17 cellular contexts compared by ENCODE assay signal in the genomic region with DNA sequence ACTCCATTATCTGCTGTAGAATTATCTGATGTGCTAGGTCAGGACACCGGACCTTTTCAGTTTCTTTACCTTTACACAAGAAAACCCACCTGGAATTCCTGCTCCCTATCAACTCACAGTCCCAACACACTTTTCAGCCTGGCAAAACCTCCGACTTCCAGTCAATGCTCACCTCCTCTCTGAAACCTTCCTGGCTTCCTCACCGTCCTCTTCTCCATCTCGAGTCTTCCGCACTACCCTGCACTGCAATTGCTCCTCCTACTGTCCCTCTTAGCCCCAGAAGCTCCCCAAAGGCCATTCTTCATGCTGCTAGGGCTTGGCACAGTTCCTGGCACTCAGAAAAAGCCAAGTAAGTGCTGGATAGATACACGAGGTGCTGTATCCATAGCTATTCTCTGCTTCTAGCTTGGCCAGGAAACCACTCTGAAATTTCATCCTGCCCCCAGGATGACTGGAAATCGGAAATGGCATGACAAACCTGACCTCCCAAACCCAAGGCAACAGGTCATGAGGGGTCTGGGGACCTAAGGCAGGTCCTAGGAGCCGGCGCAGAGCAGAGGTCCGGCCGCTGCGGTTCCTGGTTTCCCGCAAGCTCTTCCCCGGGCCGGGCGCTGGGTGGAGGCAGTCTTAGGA. TPM values are rescaled to one million over a fixed set of nuclear protein-coding genes. Genes with fewer than 3 reads are reported as not detected.
DNase-seq lines count a peak whose midpoint lies in the region; ATAC-seq, FAIRE-seq and TF ChIP-seq lines count a peak whose summit lies in the region.
"Had no signal": no experiment of that assay in that cellular context is flagged by ENCODE, and none has a peak within 500 bp of the region (broad histone marks: within the 10 kb centered on the region; RNA-seq: fewer than 3 reads in every experiment).

No MANE protein-coding gene starts in this region.

- WGBS in HepG2 (ENCODE audit: low lambda C conversion rate), result 4% methylated on average over 6 of the region's 16 CpGs
- 24% methylated on average over 7 of the region's 16 CpGs for WGBS in right lobe of liver (ENCODE audit: insufficient coverage, low coverage, low lambda C conversion rate, missing lambda C conversion rate)
- 9 to 10% methylated on average over 15 to 16 of the region's 16 CpGs for WGBS in mesodermal cell (ENCODE audit: insufficient coverage in 2 of 2), 2 experiments

- in situ Hi-C loops in HepG2 (cut with HindIII; ENCODE audit: extremely low pct_ligation_motif_present, low pct_unique_long_range_greater_than_20kb), result no loop called here

- H3K27ac ChIP-seq in HepG2 (ENCODE audit: extremely low read length, insufficient read depth, low read length) (peak overlapping the region; percentile 41), right lobe of liver (no peak overlapping the region), mesodermal cell (ENCODE audit: low read depth, low read length, severe bottlenecking) (no peak overlapping the region)
- H3K27ac ChIP-seq: epithelial cell of prostate, skin epidermis, uterus had no signal

- ATAC-seq in HepG2 (peak; percentile 15), right lobe of liver (no peak), GM21528 (IDR thresholded peaks at IDR 0.05; ENCODE audit: low FRiP score, unreplicated experiment) (no peak)
- ATAC-seq: naive thymus-derived CD4-positive, alpha-beta T cell; SK-N-SH treated with all-trans-retinoic acid at 6 μM for 48 hours had no signal

- peak; percentile 9; the same call in 1 of the 2 replicates for TF ChIP-seq CTCF in HepG2 (CRISPR knock-in tag; IDR thresholded peaks at IDR 0.05)
- no peak for TF ChIP-seq CTCF in right lobe of liver (IDR thresholded peaks at IDR 0.05)
- no peak for TF ChIP-seq CTCF in bronchial epithelial cell (IDR thresholded peaks at IDR 0.05; ENCODE audit: insufficient read depth, low read length, severe bottlenecking)

- intact Hi-C loops in HepG2 (cut with micrococcal nuclease; ENCODE audit: unreplicated experiment), result no loop called here
- intact Hi-C loops in right lobe of liver (cut with DNase I), result no loop called here

- BruUV-seq in HepG2 (replicated peaks; lab: Mats Ljungman, UMichigan), result TSS peak; percentile 45

- TF ChIP-seq POLR2A in HepG2 (IDR thresholded peaks at IDR 0.05; ENCODE audit: insufficient read depth in 1 of 2, low read depth in 2 of 2, low read length in 2 of 2) (no peak), right lobe of liver (IDR thresholded peaks at IDR 0.05) (no peak)

- DNase-seq in HepG2 (ENCODE audit: low spot score), result no peak
- no peak for DNase-seq in right lobe of liver
- DNase-seq in bronchial epithelial cell (ENCODE audit: low read depth), result no peak
- DNase-seq in dermis blood vessel endothelial cell, result no peak
- no peak for DNase-seq in T-helper 9 cell
- DNase-seq in DMS79 (lab: John Stamatoyannopoulos, UW), result no peak
- DNase-seq: activated CD4-positive, alpha-beta T cell treated with anti-CD3 and anti-CD28 coated beads for 1 hour; aorta; uterus had no signal

- no peak for TF ChIP-seq RAD21 in HepG2 (CRISPR knock-in tag; IDR thresholded peaks at IDR 0.05)

- peak overlapping the region; percentile 77 for H3K9ac ChIP-seq in HepG2 (ENCODE audit: insufficient read depth, low read depth, low read length)

- peaks cover 27% of the 10 kb centered on the region for H3K79me2 ChIP-seq in HepG2 (ENCODE audit: insufficient read depth, low read length)

- no peaks in the 10 kb centered on the region; a peak in 1 of 5 replicates for H3K27me3 ChIP-seq in HepG2 (ENCODE audit: control insufficient read depth in 1 of 2, insufficient read depth in 2 of 2, low read length in 2 of 2)
- peaks cover 0 to 48% of the 10 kb centered on the region in 2 donors for H3K27me3 ChIP-seq in right lobe of liver
- peaks cover 27% of the 10 kb centered on the region for H3K27me3 ChIP-seq in bronchial epithelial cell (ENCODE audit: control insufficient read depth, insufficient read depth, low read length)

- peak overlapping the region; percentile 49 for H2AFZ ChIP-seq in HepG2 (ENCODE audit: low read length)

- H3K36me3 ChIP-seq in HepG2 (replicated peaks in 1 of 2; ENCODE audit: control insufficient read depth in 1 of 2, insufficient read depth in 2 of 2, low read length in 2 of 2) (no peaks in the 10 kb centered on the region), right lobe of liver (no peaks in the 10 kb centered on the region), bronchial epithelial cell (ENCODE audit: control insufficient read depth, insufficient read depth, low read length) (no peaks in the 10 kb centered on the region), mesodermal cell (ENCODE audit: control insufficient read depth, insufficient read depth, low read length) (no peaks in the 10 kb centered on the region)
- H3K36me3 ChIP-seq: uterus had no signal

- H3K4me3 ChIP-seq in HepG2 (replicated peaks in 1 of 3; ENCODE audit: insufficient read depth in 1 of 3, low read depth in 2 of 3, low read length in 3 of 3) (peak overlapping the region; percentile 77 to 90 (median 90)), right lobe of liver (peak overlapping the region in 1 of 3 donors; percentile 27), bronchial epithelial cell (ENCODE audit: low read depth, low read length) (no peak overlapping the region), mesodermal cell (ENCODE audit: extremely low read depth, insufficient read depth, low read length, poor library complexity, severe bottlenecking) (peak overlapping the region; percentile 51)
- H3K4me3 ChIP-seq: uterus had no signal

- no peaks in the 10 kb centered on the region; the same call in 1 of the 2 replicates for H4K20me1 ChIP-seq in HepG2 (ENCODE audit: insufficient read depth, low read length)

- CTCF ChIA-PET in HepG2 (lab: Yijun Ruan, JAX; ENCODE audit: low intra/inter-chr PET ratio, low total read pairs), result no interaction called here

- peak overlapping the region; percentile 92 for H3K4me2 ChIP-seq in HepG2 (ENCODE audit: low read depth, low read length)

- H3K4me1 ChIP-seq in HepG2 (ENCODE audit: insufficient read depth, low read length), result peaks cover 54% of the 10 kb centered on the region
- H3K4me1 ChIP-seq in right lobe of liver, result peaks cover 0 to 6% (median 0%) of the 10 kb centered on the region in 4 donors
- H3K4me1 ChIP-seq in mesodermal cell (ENCODE audit: control insufficient read depth, insufficient read depth, low read length, poor library complexity, severe bottlenecking), result peaks cover 7% of the 10 kb centered on the region
- H3K4me1 ChIP-seq: uterus had no signal

- FAIRE-seq in HepG2 (lab: Jason Lieb, UNC) (no peak), bronchial epithelial cell (lab: Jason Lieb, UNC) (peak; percentile 7)
- FAIRE-seq: G401.6 had no signal

- POLR2A ChIA-PET in HepG2 (lab: Yijun Ruan, JAX), result interaction anchor here (1.0 to 1.4 kb wide), 4 partner anchors 15 to 435 kb away, joined by 3 to 5 read pairs (median 4); no protein-coding TSS in a partner anchor

- H3K9me3 ChIP-seq in HepG2 (ENCODE audit: low read length) (no peaks in the 10 kb centered on the region), right lobe of liver (no peaks in the 10 kb centered on the region), mesodermal cell (ENCODE audit: control insufficient read depth, low read length) (no peaks in the 10 kb centered on the region)
- H3K9me3 ChIP-seq: uterus had no signal

- TF ChIP-seq EP300 in HepG2 (IDR thresholded peaks at IDR 0.05; ENCODE audit: low read depth in 2 of 2, low read length in 2 of 2) (no peak), HepG2 (CRISPR knock-in tag; IDR thresholded peaks at IDR 0.05; ENCODE audit: borderline replicate concordance) (no peak)

RNA-seq across cellular contexts. Expression of gene SYN3, which starts 0.7 kb away (rescaled TPM):
- 3.9 and 7.6 TPM in 2 replicates for total RNA-seq in HepG2 (2016; rRNA removed; fragmentation: Illumina TruSeq; extraction: Trizol)
- 16.9 and 20.4 TPM in 2 replicates for total RNA-seq in HepG2 (2016; cell fraction: cytosol; rRNA removed; fragmentation: Illumina TruSeq; extraction: Trizol; ENCODE audit: low read depth)
- total RNA-seq in HepG2 (2016; cell fraction: insoluble cytoplasmic fraction; rRNA removed; fragmentation: Illumina TruSeq; extraction: Trizol), result 2.6 and 6.9 TPM in 2 replicates
- total RNA-seq in HepG2 (2016; cell fraction: membrane; rRNA removed; fragmentation: Illumina TruSeq; extraction: Trizol), result 6.7 and 8.1 TPM in 2 replicates
- total RNA-seq in HepG2 (2016; cell fraction: nucleus; rRNA removed; fragmentation: Illumina TruSeq; extraction: Trizol), result 19.3 and 22.8 TPM in 2 replicates
- 2.5 and 3.0 TPM in 2 replicates for polyA plus RNA-seq in HepG2 (2011; rRNA removed)
- polyA plus RNA-seq in HepG2 (2011; cell fraction: cytosol; rRNA removed), result 0.77 and 1.0 TPM in 2 replicates
- polyA plus RNA-seq in HepG2 (2011; cell fraction: nucleus; rRNA removed), result 10.4 and 10.5 TPM in 2 replicates
- 2.3 and 2.6 TPM in 2 replicates for polyA plus RNA-seq in HepG2 (2012)
- 0.84 and 1.0 TPM in 2 replicates for polyA plus RNA-seq in HepG2 (2016; cell fraction: cytosol; fragmentation: Illumina TruSeq; extraction: Trizol; ENCODE audit: low read depth)
- polyA plus RNA-seq in HepG2 (2016; cell fraction: insoluble cytoplasmic fraction; fragmentation: Illumina TruSeq; extraction: Trizol; ENCODE audit: low read depth), result 3.0 and 5.8 TPM in 2 replicates
- 1.3 and 1.5 TPM in 2 replicates for polyA plus RNA-seq in HepG2 (2016; cell fraction: membrane; fragmentation: Illumina TruSeq; extraction: Trizol; ENCODE audit: low read depth)
- 7.3 and 9.0 TPM in 2 replicates for polyA plus RNA-seq in HepG2 (2016; cell fraction: nucleus; fragmentation: Illumina TruSeq; extraction: Trizol; ENCODE audit: insufficient read depth, low read depth)
- 16.0 TPM in 1 of 2 replicates, not detected in the other for polyA minus RNA-seq in HepG2 (2011; rRNA and poly(A)+ RNA removed; ENCODE audit: low replicate concordance)
- polyA minus RNA-seq in HepG2 (2011; cell fraction: cytosol; rRNA and poly(A)+ RNA removed), result 1.5 and 1.6 TPM in 2 replicates
- 23.3 and 26.9 TPM in 2 replicates for polyA minus RNA-seq in HepG2 (2011; cell fraction: nucleus; rRNA and poly(A)+ RNA removed)
- under 1 TPM in 3 of 6 experiments, not detected in 3; 0.44 to 0.60 (median 0.56) TPM for total RNA-seq in right lobe of liver
- total RNA-seq in bronchial epithelial cell, result 0.53 TPM in 1 of 2 replicates, not detected in the other
- 1.2 TPM for polyA plus RNA-seq in mesodermal cell (2013, experiment 1 of 2)
- polyA plus RNA-seq in mesodermal cell (2013, experiment 2 of 2), result 0.76 TPM
- total RNA-seq in dermis blood vessel endothelial cell, result under 0.01 and 0.14 TPM in 2 replicates
- total RNA-seq: activated T-cell treated with anti-CD3 and anti-CD28 coated beads, Interleukin-2, amount 50 U/mL, for 72 hours; naive thymus-derived CD4-positive, alpha-beta T cell had no signal
- polyA plus RNA-seq: naive thymus-derived CD4-positive, alpha-beta T cell had no signal
